ENCODE assay signal across 8 cellular contexts in genomic region chr22:20013382-20013871, GRCh38. TPM values are rescaled to one million over a fixed set of nuclear protein-coding genes. Genes with fewer than 3 reads are reported as not detected.
DNase-seq lines count a peak whose midpoint lies in the region; ATAC-seq and TF ChIP-seq lines count a peak whose summit lies in the region.

No MANE protein-coding gene starts in this region.

- ATAC-seq in HCT116: no peak
- no peak for ATAC-seq in HG02840 (IDR thresholded peaks at IDR 0.05; ENCODE audit: low FRiP score, unreplicated experiment)
- ATAC-seq in HG03097 (IDR thresholded peaks at IDR 0.05; ENCODE audit: low FRiP score, unreplicated experiment): no peak

- no peak overlapping the region for H2BK5ac ChIP-seq in trophoblast cell (ENCODE audit: low read depth, low read length, poor library complexity)

- CTCF ChIA-PET in HCT116 (lab: Charles Lee): interaction anchor here (1.0 to 1.8 kb wide), 4 partner anchors 39 to 282 kb away, joined by 3 to 7 read pairs (median 4); no protein-coding TSS in a partner anchor

- intact Hi-C loops in HCT116 (cut with micrococcal nuclease): loop anchor here (5.0 kb wide), 1 partner anchor 41 kb away; no protein-coding TSS in a partner anchor

- H3K4me1 ChIP-seq in HCT116 (ENCODE audit: control insufficient read depth in 1 of 2, insufficient read depth in 2 of 2, low read length in 2 of 2): peaks cover 17 to 28% of the 10 kb centered on the region in 2 experiments; a peak in 3 of 4 replicates
- peaks cover 3% of the 10 kb centered on the region in 2 experiments for H3K4me1 ChIP-seq in trophoblast cell (ENCODE audit: control insufficient read depth in 1 of 2, insufficient read depth in 2 of 2, low read length in 2 of 2)

- H4K91ac ChIP-seq in trophoblast cell (ENCODE audit: low read depth, low read length): no peak overlapping the region

- TF ChIP-seq CTCF in HCT116 (IDR thresholded peaks at IDR 0.05 in 2 of 3, conservative IDR thresholded peaks at IDR 0.05 in 1 of 3; ENCODE audit: borderline replicate concordance in 1 of 3, insufficient read depth in 1 of 3, low read depth in 2 of 3, low read length in 2 of 3) (peak; percentile 56 to 69 (median 57); a peak in 5 of 6 replicates), WI38 (IDR thresholded peaks at IDR 0.05; ENCODE audit: low read depth, low read length) (peak; percentile 86), fibroblast of the aortic adventitia (IDR thresholded peaks at IDR 0.05; ENCODE audit: insufficient read depth, low read length) (peak; percentile 87)

- no peak overlapping the region for H3K23ac ChIP-seq in trophoblast cell (ENCODE audit: low read length)

- H2BK12ac ChIP-seq in trophoblast cell (ENCODE audit: low read length): no peak overlapping the region

- H3K9ac ChIP-seq in HCT116 (ENCODE audit: low read length) (no peak overlapping the region), trophoblast cell (ENCODE audit: low read length) (no peak overlapping the region)

- H3K4ac ChIP-seq in trophoblast cell (ENCODE audit: low read depth, low read length): no peak overlapping the region

- H3K9me2 ChIP-seq in HCT116 (ENCODE audit: insufficient read depth): no peaks in the 10 kb centered on the region

- TF ChIP-seq POLR2A in HCT116 (IDR thresholded peaks at IDR 0.05; ENCODE audit: borderline replicate concordance, extremely low read depth, insufficient read depth, insufficient read length): no peak

- no peak overlapping the region for H3K14ac ChIP-seq in trophoblast cell (ENCODE audit: low read length)

- RAD21 ChIA-PET in HCT116 (lab: Charles Lee; ENCODE audit: low non-redundant PET in 1 of 2, low total read pairs in 2 of 2, uncharacterized antibody in 2 of 2, unreplicated experiment in 2 of 2): interaction anchor here in 1 of 2 experiments (0.5 kb wide), 1 partner anchor 103 kb away, joined by 4 read pairs; no protein-coding TSS in a partner anchor

- H4K20me1 ChIP-seq in HCT116 (ENCODE audit: insufficient read depth): no peaks in the 10 kb centered on the region

- no CpG with 5 or more reads among the region's 11 CpGs for WGBS in trophoblast cell (ENCODE audit: extremely low coverage, insufficient coverage, insufficient read length)

- DNase-seq in Ammon's horn (ENCODE audit: low spot score): peak; percentile 78
- no peak for DNase-seq in HCT116 (ENCODE audit: low read depth, low spot score)
- DNase-seq in fibroblast of the aortic adventitia (ENCODE audit: low read depth): peak; percentile 55
- peak; percentile 13 to 59 for DNase-seq in trophoblast cell
- no peak for DNase-seq in NCI-H446 treated with DMSO at 0.1 percent for 48 hours (lab: John Stamatoyannopoulos, UW)

- H2AK5ac ChIP-seq in trophoblast cell (ENCODE audit: low read length): peak overlapping the region; percentile 58

- BruUV-seq in HCT116 (replicated peaks; lab: Mats Ljungman, UMichigan): no TSS peak

- H3K4me2 ChIP-seq in HCT116 (ENCODE audit: low read length) (no peak overlapping the region), trophoblast cell (ENCODE audit: low read length) (no peak overlapping the region)

- H4K12ac ChIP-seq in trophoblast cell (ENCODE audit: low read depth, low read length): no peak overlapping the region

- H2AFZ ChIP-seq in HCT116 (ENCODE audit: low read depth, low read length, poor library complexity, severe bottlenecking) (no peak overlapping the region), trophoblast cell (ENCODE audit: insufficient read depth, low read length, poor library complexity) (no peak overlapping the region)

- POLR2A ChIA-PET in HCT116 (lab: Charles Lee): no interaction called here

- no peak overlapping the region for H2BK120ac ChIP-seq in trophoblast cell (ENCODE audit: insufficient read depth, low read length, poor library complexity)

- H3K9me3 ChIP-seq in HCT116 (ENCODE audit: control insufficient read depth in 1 of 2, insufficient read depth in 1 of 2, low read depth in 1 of 2, low read length in 2 of 2) (no peaks in the 10 kb centered on the region), trophoblast cell (ENCODE audit: insufficient read depth, low read depth, low read length) (peaks cover 8% of the 10 kb centered on the region)

- H3K27me3 ChIP-seq in HCT116 (ENCODE audit: insufficient read depth, low read length) (no peaks in the 10 kb centered on the region), trophoblast cell (ENCODE audit: insufficient read depth, low read length) (peaks cover 15% of the 10 kb centered on the region)

- no peaks in the 10 kb centered on the region for H3K36me3 ChIP-seq in HCT116 (ENCODE audit: control insufficient read depth in 1 of 2, insufficient read depth in 2 of 2, low read length in 2 of 2)
- no peaks in the 10 kb centered on the region for H3K36me3 ChIP-seq in trophoblast cell (ENCODE audit: control insufficient read depth in 1 of 2, insufficient read depth in 2 of 2, low read length in 2 of 2)

- H3K4me3 ChIP-seq in HCT116 (replicated peaks in 1 of 2; ENCODE audit: low read depth in 1 of 2, low read length in 2 of 2): no peak overlapping the region
- H3K4me3 ChIP-seq in WI38 (ENCODE audit: low read depth, low read length): no peak overlapping the region
- H3K4me3 ChIP-seq in fibroblast of the aortic adventitia (ENCODE audit: low read depth, low read length): no peak overlapping the region
- H3K4me3 ChIP-seq in trophoblast cell (ENCODE audit: low read depth, low read length): no peak overlapping the region

- no peak overlapping the region for H4K8ac ChIP-seq in trophoblast cell (ENCODE audit: low read depth, low read length)

- H3K27ac ChIP-seq in HCT116 (ENCODE audit: low read depth, low read length): no peak overlapping the region
- H3K27ac ChIP-seq in trophoblast cell (ENCODE audit: low read depth, low read length): no peak overlapping the region

- no peak overlapping the region for H3K18ac ChIP-seq in trophoblast cell (ENCODE audit: low read length)

- H3K79me1 ChIP-seq in trophoblast cell (ENCODE audit: low read length): no peaks in the 10 kb centered on the region

- H3K79me2 ChIP-seq in HCT116 (ENCODE audit: insufficient read depth, low read length) (no peaks in the 10 kb centered on the region), trophoblast cell (ENCODE audit: control insufficient read depth, insufficient read depth, low read length, poor library complexity) (no peaks in the 10 kb centered on the region)

- peak; percentile 66 for TF ChIP-seq RAD21 in HCT116 (IDR thresholded peaks at IDR 0.05; ENCODE audit: low read depth)

TF ChIP-seq in HCT116, 20 proteins besides CTCF, POLR2A, EP300 and RAD21:
- TF ChIP-seq CEBPB (IDR thresholded peaks at IDR 0.05; ENCODE audit: low read depth) (no peak), MAX (IDR thresholded peaks at IDR 0.05) (no peak), ATF3 (IDR thresholded peaks at IDR 0.05) (no peak), YY1 (IDR thresholded peaks at IDR 0.05; ENCODE audit: extremely low read depth, insufficient replicate concordance, low read depth, low read length) (no peak), CBX3 (IDR thresholded peaks at IDR 0.05; ENCODE audit: low read depth) (no peak), SP1 (IDR thresholded peaks at IDR 0.05; ENCODE audit: low read depth) (no peak), EZH2 (IDR thresholded peaks at IDR 0.05) (no peak), FOSL1 (IDR thresholded peaks at IDR 0.05; ENCODE audit: low read depth) (no peak), TCF7L2 (IDR thresholded peaks at IDR 0.05; ENCODE audit: borderline replicate concordance, extremely low read depth, insufficient read depth, insufficient read length) (no peak)

RNA-seq across cellular contexts. Expression of gene ARVCF, which starts 3.2 kb away (rescaled TPM):
- total RNA-seq in HCT116 (2021; ENCODE audit: unreplicated experiment) (42.8 TPM), fibroblast of the aortic adventitia (ENCODE audit: low replicate concordance) (9.7 and 12.9 TPM in 2 replicates)
- 31.1 and 33.4 TPM in 2 replicates for polyA plus RNA-seq in HCT116 (2012)
- 5.7 and 5.9 TPM in 2 replicates for polyA plus RNA-seq in trophoblast cell (2013)

RNA-seq across cellular contexts. Expression of gene TANGO2, which starts 7.5 kb away (rescaled TPM):
- 17.0 TPM for total RNA-seq in HCT116 (2021; ENCODE audit: unreplicated experiment)
- polyA plus RNA-seq in HCT116 (2012): 14.7 and 15.6 TPM in 2 replicates
- 25.7 and 41.7 TPM in 2 replicates for total RNA-seq in fibroblast of the aortic adventitia (ENCODE audit: low replicate concordance)
- polyA plus RNA-seq in trophoblast cell (2013): 13.5 and 14.9 TPM in 2 replicates

Comparison
In these comparisons a context has a peak if more than half of its experiments do, and no peak if none do; other contexts are left out.
1. DNase-seq: peak in Ammon's horn (single experiment), fibroblast of the aortic adventitia (single experiment) and trophoblast cell (2 of 2); none in HCT116 (single experiment) and NCI-H446 treated with DMSO at 0.1 percent for 48 hours (single experiment).
2. Peak in every context shown above with its lines, with median percentiles within 50 percentile points of each other: CTCF ChIP-seq.